ENCODE assay signal across 18 cellular contexts in the genomic region with DNA sequence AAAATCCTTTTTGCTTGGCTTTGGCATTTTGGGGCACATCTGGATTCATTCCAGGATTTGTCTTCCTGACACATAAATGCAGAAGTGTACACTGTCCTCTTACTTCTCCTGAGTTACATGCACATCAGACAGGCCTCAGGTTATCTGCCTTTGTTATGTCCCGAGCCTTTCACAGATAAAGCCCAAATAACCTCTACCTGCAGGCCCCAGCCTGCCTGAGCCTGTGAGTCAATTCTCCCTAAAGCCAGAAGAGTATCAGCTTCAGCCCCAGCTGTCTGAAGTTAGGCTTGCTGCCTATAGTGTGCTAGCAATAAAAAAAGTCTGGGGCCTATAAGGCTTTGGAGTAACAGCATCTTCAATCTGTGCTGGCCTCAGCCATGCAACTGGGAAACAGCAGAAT. TPM values are rescaled to one million over a fixed set of nuclear protein-coding genes. Genes with fewer than 3 reads are reported as not detected.
DNase-seq lines count a peak whose midpoint lies in the region; ATAC-seq and TF ChIP-seq lines count a peak whose summit lies in the region.
"Had no signal": no experiment of that assay in that cellular context is flagged by ENCODE, and none has a peak within 500 bp of the region (broad histone marks: within the 10 kb centered on the region; RNA-seq: fewer than 3 reads in every experiment).

No MANE protein-coding gene starts in this region.

- intact Hi-C loops in MCF 10A (cut with micrococcal nuclease) (no loop called here), breast epithelium (cut with DNase I; ENCODE audit: low total_unique reads) (no loop called here), left cardiac atrium (cut with DNase I) (no loop called here)

- no peaks in the 10 kb centered on the region for H3K9me3 ChIP-seq in breast epithelium
- H3K9me3 ChIP-seq: SJCRH30 had no signal

- peaks cover 51% of the 10 kb centered on the region for H3K4me1 Mint-ChIP-seq in MCF 10A (ENCODE audit: insufficient read depth, unreplicated experiment)

- H3K9me3 Mint-ChIP-seq in MCF 10A (ENCODE audit: unreplicated experiment) = peaks cover 2% of the 10 kb centered on the region

- DNase-seq in MCF 10A (ENCODE audit: unreplicated experiment) = peak; percentile 86
- no peak for DNase-seq in breast epithelium (ENCODE audit: low spot score in 2 of 2)
- DNase-seq in RWPE1 (ENCODE audit: low spot score) = peak; percentile 80
- peak; percentile 91 to 97 for DNase-seq in foreskin keratinocyte
- DNase-seq in HuH-7.5 (ENCODE audit: low spot score) = no peak
- no peak for DNase-seq in LoVo (ENCODE audit: low spot score)
- DNase-seq in left cardiac atrium = no peak
- DNase-seq in activated CD4-positive, alpha-beta T cell treated with anti-CD3 and anti-CD28 coated beads, Interleukin-2, amount 50 U/mL, for 48 hours = no peak
- DNase-seq: CD8-positive, alpha-beta T cell; GF-D8; HFFc6; MV-4-11; NCI-H526 treated with DMSO at 0.1 percent for 48 hours; OCI-M1; RPMI8226; SJCRH30 had no signal

- CTCF ChIA-PET in MCF 10A (lab: Yijun Ruan, JAX) (interaction anchor here (0.7 to 1.8 kb wide), 9 partner anchors 13 to 305 kb away, joined by 3 to 5 read pairs (median 3); no protein-coding TSS in a partner anchor), RWPE1 (lab: Yijun Ruan, JAX) (interaction anchor here (0.6 to 1.2 kb wide), 3 partner anchors 9 to 311 kb away, joined by 3 to 5 read pairs (median 4); no protein-coding TSS in a partner anchor)

- no peaks in the 10 kb centered on the region for H3K27me3 Mint-ChIP-seq in MCF 10A (ENCODE audit: insufficient read depth, unreplicated experiment)
- H3K27me3 Mint-ChIP-seq: IgD-negative memory B cell had no signal

- no TSS peak for BruUV-seq in MCF 10A (replicated peaks; lab: Mats Ljungman, UMichigan)

- no peak overlapping the region for H3K4me3 Mint-ChIP-seq in MCF 10A (ENCODE audit: unreplicated experiment)
- H3K4me3 Mint-ChIP-seq: CD8-positive, alpha-beta T cell; HFFc6; IgD-negative memory B cell had no signal

- POLR2A ChIA-PET in MCF 10A (lab: Yijun Ruan, JAX) = interaction anchor here (0.6 to 14.5 kb wide), 17 partner anchors 14 to 239 kb away, joined by 3 to 284 read pairs (median 5); partner anchors contain the start of genes GSK3B and LRRC58
- POLR2A ChIA-PET in RWPE1 (lab: Yijun Ruan, JAX; ENCODE audit: low non-redundant PET) = interaction anchor here (1.1 kb wide), 1 partner anchor 48 kb away, joined by 3 read pairs; no protein-coding TSS in a partner anchor

- TF ChIP-seq CTCF in MCF 10A (IDR thresholded peaks at IDR 0.05; ENCODE audit: unreplicated experiment) (no peak), breast epithelium (IDR thresholded peaks at IDR 0.05) (no peak), RWPE1 (conservative IDR thresholded peaks at IDR 0.05; ENCODE audit: low read depth) (no peak), foreskin keratinocyte (conservative IDR thresholded peaks at IDR 0.05) (no peak)

- no peaks in the 10 kb centered on the region for H3K4me1 ChIP-seq in breast epithelium
- peaks cover 43% of the 10 kb centered on the region for H3K4me1 ChIP-seq in foreskin keratinocyte
- H3K4me1 ChIP-seq: SJCRH30 had no signal

- no peaks in the 10 kb centered on the region for H3K36me3 ChIP-seq in breast epithelium
- H3K36me3 ChIP-seq: BLaER1, SJCRH30 had no signal

- no peak for TF ChIP-seq POLR2A in breast epithelium (IDR thresholded peaks at IDR 0.05)

- no peaks in the 10 kb centered on the region for H3K36me3 Mint-ChIP-seq in MCF 10A (ENCODE audit: insufficient read depth, unreplicated experiment)
- H3K36me3 Mint-ChIP-seq: CD8-positive, alpha-beta T cell had no signal

- no peak overlapping the region for H3K4me3 ChIP-seq in breast epithelium
- H3K4me3 ChIP-seq: BLaER1, SJCRH30 had no signal

- H3K27me3 ChIP-seq in breast epithelium (no peaks in the 10 kb centered on the region), foreskin keratinocyte (no peaks in the 10 kb centered on the region)
- H3K27me3 ChIP-seq: BLaER1, SJCRH30 had no signal

- ATAC-seq in foreskin keratinocyte (peak; percentile 87), left cardiac atrium (no peak)
- ATAC-seq: CD8-positive, alpha-beta T cell had no signal

- peak overlapping the region in 1 of 2 donors; percentile 2 for H3K27ac ChIP-seq in breast epithelium
- H3K27ac ChIP-seq in RWPE1 = peak overlapping the region; percentile 95
- H3K27ac ChIP-seq in foreskin keratinocyte = peak overlapping the region; percentile 95
- H3K27ac ChIP-seq: BLaER1, SJCRH30 had no signal

- H3K27ac Mint-ChIP-seq in MCF 10A (ENCODE audit: low read depth, unreplicated experiment) = peak overlapping the region; percentile 32
- H3K27ac Mint-ChIP-seq: CD8-positive, alpha-beta T cell; HFFc6; IgD-negative memory B cell had no signal

RNA-seq across cellular contexts. Expression of gene GSK3B, which starts 17.7 kb away (rescaled TPM):
- 71.5 and 73.6 TPM in 2 replicates for total RNA-seq in MCF 10A (2022)
- 10 to 100 TPM; 34.6 to 46.1 (median 42.0) TPM for total RNA-seq in breast epithelium
- 92.4 and 96.0 TPM in 2 replicates for total RNA-seq in foreskin keratinocyte
- 34.6 and 37.2 TPM in 2 replicates for polyA plus RNA-seq in foreskin keratinocyte
- 10 to 100 TPM; 37.0 to 39.1 TPM for total RNA-seq in left cardiac atrium

Comparison
In these comparisons a context has a peak if more than half of its experiments do, and no peak if none do; other contexts are left out.
1. DNase-seq: peak in MCF 10A (single experiment), RWPE1 (single experiment) and foreskin keratinocyte (2 of 2); none in breast epithelium (0 of 2), HuH-7.5 (single experiment), LoVo (single experiment), left cardiac atrium (single experiment) and activated CD4-positive, alpha-beta T cell treated with anti-CD3 and anti-CD28 coated beads, Interleukin-2, amount 50 U/mL, for 48 hours (0 of 2).